Comparison of ENCODE assay signal across 15 cellular contexts in genomic region chr9:17627641-17628040, GRCh38. TPM values are rescaled to one million over a fixed set of nuclear protein-coding genes. Genes with fewer than 3 reads are reported as not detected.
DNase-seq lines count a peak whose midpoint lies in the region; ATAC-seq and TF ChIP-seq lines count a peak whose summit lies in the region.
"Had no signal": no experiment of that assay in that cellular context is flagged by ENCODE, and none has a peak within 500 bp of the region (broad histone marks: within the 10 kb centered on the region; RNA-seq: fewer than 3 reads in every experiment).

No MANE protein-coding gene starts in this region.

- TF ChIP-seq CTCF in gastroesophageal sphincter (IDR thresholded peaks at IDR 0.05) = no peak
- TF ChIP-seq CTCF in CD8-positive, alpha-beta T cell (IDR thresholded peaks at IDR 0.05) = no peak

- no peak overlapping the region for H3K27ac ChIP-seq in gastroesophageal sphincter
- H3K27ac ChIP-seq in CD8-positive, alpha-beta T cell (ENCODE audit: low read depth, low read length) = no peak overlapping the region
- H3K27ac ChIP-seq: body of pancreas, gastrocnemius medialis, tibial artery had no signal

- H3K27me3 ChIP-seq in adipocyte (replicated peaks; ENCODE audit: control insufficient read depth, insufficient read depth, low read length) (no peaks in the 10 kb centered on the region), gastroesophageal sphincter (no peaks in the 10 kb centered on the region)
- H3K27me3 ChIP-seq in CD8-positive, alpha-beta T cell (ENCODE audit: insufficient read depth, low read length) = no peaks in the 10 kb centered on the region
- H3K27me3 ChIP-seq: body of pancreas, gastrocnemius medialis, tibial artery had no signal

- no peak overlapping the region for H3K4me3 Mint-ChIP-seq in CD8-positive, alpha-beta T cell
- H3K4me3 Mint-ChIP-seq: activated CD8-positive, alpha-beta T cell treated with anti-CD3 and anti-CD28 coated beads for 36 hours had no signal

- H3K4me1 Mint-ChIP-seq in CD8-positive, alpha-beta T cell (ENCODE audit: low read depth) = no peaks in the 10 kb centered on the region

- no peak overlapping the region for H3K4me3 ChIP-seq in adipocyte (ENCODE audit: low read length)
- H3K4me3 ChIP-seq in gastroesophageal sphincter = no peak overlapping the region
- H3K4me3 ChIP-seq in CD8-positive, alpha-beta T cell (ENCODE audit: low read depth, low read length) = no peak overlapping the region
- H3K4me3 ChIP-seq: body of pancreas, gastrocnemius medialis, tibial artery had no signal

- no peaks in the 10 kb centered on the region for H3K27me3 Mint-ChIP-seq in CD8-positive, alpha-beta T cell (ENCODE audit: low read depth)
- H3K27me3 Mint-ChIP-seq: activated CD8-positive, alpha-beta T cell treated with anti-CD3 and anti-CD28 coated beads for 36 hours had no signal

- CTCF ChIA-PET in CD8-positive, alpha-beta T cell (lab: Charles Lee) = no interaction called here

- no peak for ATAC-seq in gastroesophageal sphincter
- ATAC-seq in CD8-positive, alpha-beta T cell = no peak
- ATAC-seq: activated CD8-positive, alpha-beta T cell treated with anti-CD3 and anti-CD28 coated beads for 36 hours; body of pancreas; gastrocnemius medialis had no signal

- no peak for TF ChIP-seq POLR2A in gastroesophageal sphincter (IDR thresholded peaks at IDR 0.05)

- no peaks in the 10 kb centered on the region for H3K36me3 Mint-ChIP-seq in CD8-positive, alpha-beta T cell

- no peaks in the 10 kb centered on the region for H3K9me3 ChIP-seq in adipocyte (ENCODE audit: control insufficient read depth, low read length)
- H3K9me3 ChIP-seq in gastroesophageal sphincter = no peaks in the 10 kb centered on the region
- no peaks in the 10 kb centered on the region for H3K9me3 ChIP-seq in CD8-positive, alpha-beta T cell (ENCODE audit: low read length)
- H3K9me3 ChIP-seq: body of pancreas, gastrocnemius medialis, tibial artery had no signal

- WGBS in gastroesophageal sphincter (ENCODE audit: low coverage in 1 of 2), 2 donors = 58 to 75% methylated on average over 2 to 3 of the region's 3 CpGs

- intact Hi-C loops in CD8-positive, alpha-beta T cell (cut with DNase I, micrococcal nuclease) = no loop called here

- no peaks in the 10 kb centered on the region for H3K36me3 ChIP-seq in adipocyte (ENCODE audit: control insufficient read depth, insufficient read depth, low read length, severe bottlenecking)
- no peaks in the 10 kb centered on the region for H3K36me3 ChIP-seq in gastroesophageal sphincter
- no peaks in the 10 kb centered on the region for H3K36me3 ChIP-seq in CD8-positive, alpha-beta T cell (ENCODE audit: insufficient read depth, low read length)
- H3K36me3 ChIP-seq: gastrocnemius medialis, tibial artery had no signal

- POLR2A ChIA-PET in CD8-positive, alpha-beta T cell (lab: Charles Lee) = no interaction called here

- H3K4me1 ChIP-seq in adipocyte (ENCODE audit: control insufficient read depth, insufficient read depth, low read length) (no peaks in the 10 kb centered on the region), gastroesophageal sphincter (no peaks in the 10 kb centered on the region)
- H3K4me1 ChIP-seq in CD8-positive, alpha-beta T cell (ENCODE audit: insufficient read depth, low read length) = no peaks in the 10 kb centered on the region
- H3K4me1 ChIP-seq: body of pancreas, gastrocnemius medialis, tibial artery had no signal

- no peak for TF ChIP-seq EP300 in gastroesophageal sphincter (IDR thresholded peaks at IDR 0.05)

- H3K9me3 Mint-ChIP-seq in CD8-positive, alpha-beta T cell = peaks cover 3% of the 10 kb centered on the region
- H3K9me3 Mint-ChIP-seq: activated CD8-positive, alpha-beta T cell treated with anti-CD3 and anti-CD28 coated beads for 36 hours had no signal

- DNase-seq in COLO668 (lab: John Stamatoyannopoulos, UW; ENCODE audit: unreplicated experiment) = peak; percentile 80
- peak; percentile 30 for DNase-seq in LHCN-M2 (ENCODE audit: low read depth)
- DNase-seq in NCI-H2171 (lab: John Stamatoyannopoulos, UW) = peak; percentile 70
- peak; percentile 23 for DNase-seq in adipocyte (ENCODE audit: low read depth)
- DNase-seq in stimulated activated CD8-positive, alpha-beta memory T cell treated with anti-CD3 and anti-CD28 coated beads, Interleukin-4, amount 100 ng/mL, for 48 hours = no peak
- DNase-seq in CD8-positive, alpha-beta T cell = no peak
- no peak for DNase-seq in dermis blood vessel endothelial cell
- DNase-seq: activated CD8-positive, alpha-beta T cell treated with anti-CD3 and anti-CD28 coated beads for 36 hours; activated effector memory CD4-positive, alpha-beta T cell treated with Interleukin-2 at 50 U/mL for 16 hours; body of pancreas; effector CD8-positive, alpha-beta T cell; gastrocnemius medialis; NCI-H2227 treated with DMSO at 0.1 percent for 48 hours; tibial artery had no signal

- H3K9ac ChIP-seq in adipocyte (ENCODE audit: low read length) = no peak overlapping the region

- H3K27ac Mint-ChIP-seq in CD8-positive, alpha-beta T cell = no peak overlapping the region
- H3K27ac Mint-ChIP-seq: activated CD8-positive, alpha-beta T cell treated with anti-CD3 and anti-CD28 coated beads for 36 hours had no signal

RNA-seq across cellular contexts. Expression of gene SH3GL2, which starts 48.8 kb away (rescaled TPM):
- total RNA-seq in LHCN-M2 (2014; rRNA removed) (0.19 TPM in 1 of 2 replicates, not detected in the other), gastroesophageal sphincter (1 to 10 TPM; 3.6 to 6.8 (median 4.7) TPM), dermis blood vessel endothelial cell (0.05 and 0.17 TPM in 2 replicates)
- not detected for polyA plus RNA-seq in LHCN-M2 (2012)
- not detected for total RNA-seq in CD8-positive, alpha-beta T cell
- total RNA-seq: activated CD8-positive, alpha-beta T cell treated with anti-CD3 and anti-CD28 coated beads for 36 hours; gastrocnemius medialis had no signal

Comparison
In these comparisons a context has a peak if more than half of its experiments do, and no peak if none do; other contexts are left out.
1. DNase-seq: peak in COLO668 (single experiment), LHCN-M2 (single experiment), NCI-H2171 (single experiment) and adipocyte (single experiment); none in stimulated activated CD8-positive, alpha-beta memory T cell treated with anti-CD3 and anti-CD28 coated beads, Interleukin-4, amount 100 ng/mL, for 48 hours (single experiment), CD8-positive, alpha-beta T cell (0 of 7) and dermis blood vessel endothelial cell (single experiment).